Comparison of ENCODE assay signal across 8 cellular contexts in genomic region chr20:45779011-45779915, GRCh38. TPM values are rescaled to one million over a fixed set of nuclear protein-coding genes. Genes with fewer than 3 reads are reported as not detected.
DNase-seq lines count a peak whose midpoint lies in the region; ATAC-seq and TF ChIP-seq lines count a peak whose summit lies in the region.

No MANE protein-coding gene starts in this region.

- H3K9me3 Mint-ChIP-seq in activated CD8-positive, alpha-beta memory T cell treated with anti-CD3 and anti-CD28 coated beads, Interleukin-2, amount 10 ng/mL, durations not matched to agents 7 days and 5 days (ENCODE audit: low read depth), result no peaks in the 10 kb centered on the region

- intact Hi-C loops in Right ventricle myocardium inferior (cut with DNase I), result loop anchor here (10.0 kb wide), 1 partner anchor 344 kb away; no protein-coding TSS in a partner anchor
- intact Hi-C loops in cardiac septum (cut with DNase I), result no loop called here
- intact Hi-C loops in vagina (cut with DNase I), result loop anchor here (10.0 kb wide), 1 partner anchor 414 kb away; the partner anchor contains the start of gene SYS1

- no peaks in the 10 kb centered on the region for H3K27me3 ChIP-seq in vagina

- DNase-seq in Right ventricle myocardium inferior (ENCODE audit: missing footprints) (peak; percentile 87), cardiac septum (ENCODE audit: low spot score) (no peak), choroid plexus epithelial cell (ENCODE audit: low read depth) (peak; percentile 98), medulla oblongata (ENCODE audit: extremely low spot score) (peak; percentile 38), vagina (ENCODE audit: extremely low spot score in 2 of 2) (peak in 1 of 2 donors; percentile 98), SK-N-DZ (ENCODE audit: low spot score) (no peak)
- DNase-seq in activated CD8-positive, alpha-beta memory T cell treated with anti-CD3 and anti-CD28 coated beads, Interleukin-2, amount 10 ng/mL, durations not matched to agents 7 days and 5 days, result no peak

- TF ChIP-seq CTCF in choroid plexus epithelial cell (conservative IDR thresholded peaks at IDR 0.05; ENCODE audit: low read depth, low read length), result no peak
- no peak for TF ChIP-seq CTCF in vagina (IDR thresholded peaks at IDR 0.05)

- no peak overlapping the region for H3K4me3 Mint-ChIP-seq in activated CD8-positive, alpha-beta memory T cell treated with anti-CD3 and anti-CD28 coated beads, Interleukin-2, amount 10 ng/mL, durations not matched to agents 7 days and 5 days

- CTCF ChIA-PET in activated CD8-positive, alpha-beta memory T cell treated with anti-CD3 and anti-CD28 coated beads, Interleukin-2, amount 10 ng/mL, durations not matched to agents 7 days and 5 days (lab: Charles Lee), result interaction anchor here (2.7 kb wide), 1 partner anchor 8 kb away, joined by 18 read pairs; no protein-coding TSS in a partner anchor

- H3K27ac Mint-ChIP-seq in activated CD8-positive, alpha-beta memory T cell treated with anti-CD3 and anti-CD28 coated beads, Interleukin-2, amount 10 ng/mL, durations not matched to agents 7 days and 5 days, result no peak overlapping the region

- no peaks in the 10 kb centered on the region for H3K9me3 ChIP-seq in vagina

- no peak overlapping the region for H3K4me3 ChIP-seq in choroid plexus epithelial cell (ENCODE audit: low read depth, low read length)
- H3K4me3 ChIP-seq in vagina, result no peak overlapping the region

- no peaks in the 10 kb centered on the region for H3K36me3 Mint-ChIP-seq in activated CD8-positive, alpha-beta memory T cell treated with anti-CD3 and anti-CD28 coated beads, Interleukin-2, amount 10 ng/mL, durations not matched to agents 7 days and 5 days

- no peaks in the 10 kb centered on the region for H3K36me3 ChIP-seq in vagina

- H3K4me1 Mint-ChIP-seq in activated CD8-positive, alpha-beta memory T cell treated with anti-CD3 and anti-CD28 coated beads, Interleukin-2, amount 10 ng/mL, durations not matched to agents 7 days and 5 days, result peaks cover 23% of the 10 kb centered on the region

- peaks cover 55% of the 10 kb centered on the region for H3K4me1 ChIP-seq in vagina

- TF ChIP-seq POLR2A in vagina (IDR thresholded peaks at IDR 0.05), result no peak

- ATAC-seq in Right ventricle myocardium inferior (peak; percentile 93), HG03469 (IDR thresholded peaks at IDR 0.05; ENCODE audit: unreplicated experiment) (no peak)
- ATAC-seq in activated CD8-positive, alpha-beta memory T cell treated with anti-CD3 and anti-CD28 coated beads, Interleukin-2, amount 10 ng/mL, durations not matched to agents 7 days and 5 days, result no peak

- H3K27me3 Mint-ChIP-seq in activated CD8-positive, alpha-beta memory T cell treated with anti-CD3 and anti-CD28 coated beads, Interleukin-2, amount 10 ng/mL, durations not matched to agents 7 days and 5 days, result peaks cover 13% of the 10 kb centered on the region

- H3K27ac ChIP-seq in vagina, result peak overlapping the region; percentile 88

RNA-seq across cellular contexts. Expression of gene WFDC3, which starts 12.4 kb away (rescaled TPM):
- total RNA-seq in Right ventricle myocardium inferior, result 1.1 TPM
- 2.0 TPM for total RNA-seq in cardiac septum
- total RNA-seq in vagina, result not detected
- not detected for total RNA-seq in activated CD8-positive, alpha-beta memory T cell treated with anti-CD3 and anti-CD28 coated beads, Interleukin-2, amount 10 ng/mL, durations not matched to agents 7 days and 5 days
- 0.61 TPM in 1 of 2 replicates, not detected in the other for polyA plus RNA-seq in SK-N-DZ (2014; cell fraction: cytosol; rRNA removed)
- polyA plus RNA-seq in SK-N-DZ (2014; cell fraction: nucleus; rRNA removed), result not detected in 2 replicates

RNA-seq across cellular contexts. Expression of gene DNTTIP1, which starts 12.5 kb away (rescaled TPM):
- total RNA-seq in Right ventricle myocardium inferior, result 12.4 TPM
- total RNA-seq in cardiac septum, result 26.3 TPM
- 33.6 TPM for total RNA-seq in vagina
- total RNA-seq in activated CD8-positive, alpha-beta memory T cell treated with anti-CD3 and anti-CD28 coated beads, Interleukin-2, amount 10 ng/mL, durations not matched to agents 7 days and 5 days, result 10 to 100 TPM; 30.5 to 32.7 TPM
- polyA plus RNA-seq in SK-N-DZ (2014; cell fraction: cytosol; rRNA removed), result 33.3 and 34.6 TPM in 2 replicates
- polyA plus RNA-seq in SK-N-DZ (2014; cell fraction: nucleus; rRNA removed), result 29.9 and 45.6 TPM in 2 replicates

RNA-seq across cellular contexts. Expression of gene UBE2C, which starts 33.2 kb away (rescaled TPM):
- total RNA-seq in Right ventricle myocardium inferior (1.7 TPM), cardiac septum (0.38 TPM), vagina (7.6 TPM)
- 100 to 1,000 TPM; 206 to 219 TPM for total RNA-seq in activated CD8-positive, alpha-beta memory T cell treated with anti-CD3 and anti-CD28 coated beads, Interleukin-2, amount 10 ng/mL, durations not matched to agents 7 days and 5 days
- 632 and 647 TPM in 2 replicates for polyA plus RNA-seq in SK-N-DZ (2014; cell fraction: cytosol; rRNA removed)
- polyA plus RNA-seq in SK-N-DZ (2014; cell fraction: nucleus; rRNA removed), result 277 and 311 TPM in 2 replicates

RNA-seq across cellular contexts. Expression of gene TNNC2, which starts 47.8 kb away (rescaled TPM):
- not detected for total RNA-seq in Right ventricle myocardium inferior
- total RNA-seq in cardiac septum, result not detected
- total RNA-seq in vagina, result not detected
- total RNA-seq in activated CD8-positive, alpha-beta memory T cell treated with anti-CD3 and anti-CD28 coated beads, Interleukin-2, amount 10 ng/mL, durations not matched to agents 7 days and 5 days, result not detected
- polyA plus RNA-seq in SK-N-DZ (2014; cell fraction: cytosol; rRNA removed), result 9.6 and 10.0 TPM in 2 replicates
- polyA plus RNA-seq in SK-N-DZ (2014; cell fraction: nucleus; rRNA removed), result 5.8 and 8.1 TPM in 2 replicates

RNA-seq across cellular contexts. Expression of gene SNX21, which starts 54.3 kb away (rescaled TPM):
- total RNA-seq in Right ventricle myocardium inferior, result 22.5 TPM
- total RNA-seq in cardiac septum, result 19.5 TPM
- 145 TPM for total RNA-seq in vagina
- 1 to 10 TPM in 1 of 2 experiments, under 1 TPM in 1; 0.96 to 1.1 TPM for total RNA-seq in activated CD8-positive, alpha-beta memory T cell treated with anti-CD3 and anti-CD28 coated beads, Interleukin-2, amount 10 ng/mL, durations not matched to agents 7 days and 5 days
- 49.4 and 52.7 TPM in 2 replicates for polyA plus RNA-seq in SK-N-DZ (2014; cell fraction: cytosol; rRNA removed)
- polyA plus RNA-seq in SK-N-DZ (2014; cell fraction: nucleus; rRNA removed), result 27.5 and 36.5 TPM in 2 replicates

Comparison
In these comparisons a context has a peak if more than half of its experiments do, and no peak if none do; other contexts are left out.
1. DNase-seq: peak in Right ventricle myocardium inferior (single experiment), choroid plexus epithelial cell (single experiment) and medulla oblongata (single experiment); none in cardiac septum (single experiment), activated CD8-positive, alpha-beta memory T cell treated with anti-CD3 and anti-CD28 coated beads, Interleukin-2, amount 10 ng/mL, durations not matched to agents 7 days and 5 days (single experiment) and SK-N-DZ (single experiment).
2. RNA of gene UBE2C, which starts 33.2 kb away (total RNA-seq): 206 to 219 TPM in activated CD8-positive, alpha-beta memory T cell treated with anti-CD3 and anti-CD28 coated beads, Interleukin-2, amount 10 ng/mL, durations not matched to agents 7 days and 5 days; 7.6 TPM in vagina (single experiment), 1.7 TPM in Right ventricle myocardium inferior (single experiment) and 0.38 TPM in cardiac septum (single experiment); every median in the first group is over 10 times any median in the second.